Comparison of ENCODE assay signal across 14 cellular contexts in genomic region chr1:85991261-85991660, GRCh38.
DNase-seq lines count a peak whose midpoint lies in the region; ATAC-seq, FAIRE-seq and TF ChIP-seq lines count a peak whose summit lies in the region.
"Had no signal": no experiment of that assay in that cellular context is flagged by ENCODE, and none has a peak within 500 bp of the region (broad histone marks: within the 10 kb centered on the region; RNA-seq: fewer than 3 reads in every experiment).

No MANE protein-coding gene starts in this region.

- no peaks in the 10 kb centered on the region for H3K79me2 ChIP-seq in DND-41 (ENCODE audit: insufficient read depth, low read length)

- H3K27me3 ChIP-seq in DND-41 (ENCODE audit: insufficient read depth, low read length, poor library complexity): no peaks in the 10 kb centered on the region
- H3K27me3 ChIP-seq: MG63, upper lobe of left lung had no signal

- peak overlapping the region; percentile 20; the same call in 1 of the 2 replicates for H3K27ac ChIP-seq in DND-41 (ENCODE audit: low read length)
- H3K27ac ChIP-seq: A549, upper lobe of left lung had no signal

- no peaks in the 10 kb centered on the region for H3K36me3 ChIP-seq in DND-41 (ENCODE audit: insufficient read depth, low read length)
- H3K36me3 ChIP-seq: MG63, upper lobe of left lung had no signal

- FAIRE-seq in RCC 7860 (lab: Jason Lieb, UNC): no peak
- FAIRE-seq: A549 had no signal

- DNase-seq in DND-41 (no peak), NOMO-1 treated with dmso at 0.1 percent for 144 hours (lab: John Stamatoyannopoulos, UW; ENCODE audit: unreplicated experiment) (peak; percentile 74), DMS53 (lab: John Stamatoyannopoulos, UW) (no peak), kidney glomerular epithelial cell (lab: John Stamatoyannopoulos, UW) (no peak), RCC 7860 (ENCODE audit: low spot score) (no peak)
- DNase-seq in stimulated activated naive CD8-positive, alpha-beta T cell treated with anti-CD3 and anti-CD28 coated beads, Interleukin-15, Interleukin-2, amounts not matched to agents 100 U/mL and 50 U/mL, for 24 hours: no peak
- DNase-seq: activated CD8-positive, alpha-beta T cell treated with anti-CD3 and anti-CD28 coated beads for 36 hours; immature natural killer cell; MG63; T1000; upper lobe of left lung had no signal

- H4K20me1 ChIP-seq in DND-41 (ENCODE audit: insufficient read depth, low read length): no peaks in the 10 kb centered on the region

- peaks cover 26% of the 10 kb centered on the region for H3K4me1 ChIP-seq in DND-41 (ENCODE audit: insufficient read depth, low read length)
- H3K4me1 ChIP-seq: upper lobe of left lung had no signal

- no peak overlapping the region for H3K4me3 ChIP-seq in DND-41 (ENCODE audit: low read depth in 1 of 2, low read length in 2 of 2)
- H3K4me3 ChIP-seq: A549, MG63, upper lobe of left lung had no signal

- ATAC-seq in DND-41 (ENCODE audit: insufficient read depth, low read depth): no peak
- peak; percentile 46 for ATAC-seq in GM21423 (IDR thresholded peaks at IDR 0.05; ENCODE audit: unreplicated experiment)
- peak; percentile 63 for ATAC-seq in HG03175 (IDR thresholded peaks at IDR 0.05; ENCODE audit: unreplicated experiment)
- no peak for ATAC-seq in stimulated activated naive CD8-positive, alpha-beta T cell treated with anti-CD3 and anti-CD28 coated beads, Interleukin-15, Interleukin-2, amounts not matched to agents 100 U/mL and 50 U/mL, for 24 hours
- ATAC-seq: A549; activated CD8-positive, alpha-beta T cell treated with anti-CD3 and anti-CD28 coated beads for 36 hours had no signal

- H3K9me3 ChIP-seq in DND-41 (ENCODE audit: insufficient read depth, low read length, severe bottlenecking): no peaks in the 10 kb centered on the region
- H3K9me3 ChIP-seq: A549, MG63, upper lobe of left lung had no signal

- no peak overlapping the region for H3K4me2 ChIP-seq in DND-41 (ENCODE audit: insufficient read depth, low read length)
- H3K4me2 ChIP-seq: A549 had no signal

- H3K9ac ChIP-seq in DND-41 (ENCODE audit: low read depth, low read length): no peak overlapping the region

- TF ChIP-seq CTCF in DND-41 (IDR thresholded peaks at IDR 0.05; ENCODE audit: borderline replicate concordance, extremely low read depth, low read length, poor library complexity, severe bottlenecking): no peak

- peak overlapping the region; percentile 43 for H2AFZ ChIP-seq in DND-41 (ENCODE audit: low read depth, low read length)

Comparison
In these comparisons a context has a peak if more than half of its experiments do, and no peak if none do; other contexts are left out.
1. ATAC-seq: peak in GM21423 (single experiment) and HG03175 (single experiment); none in DND-41 (single experiment) and stimulated activated naive CD8-positive, alpha-beta T cell treated with anti-CD3 and anti-CD28 coated beads, Interleukin-15, Interleukin-2, amounts not matched to agents 100 U/mL and 50 U/mL, for 24 hours (single experiment).